In genomic region chr7:106344206-106344605, GRCh38 we compare ENCODE assay signal across 26 cellular contexts. TPM values are rescaled to one million over a fixed set of nuclear protein-coding genes. Genes with fewer than 3 reads are reported as not detected.
DNase-seq lines count a peak whose midpoint lies in the region; TF ChIP-seq lines count a peak whose summit lies in the region.
"Had no signal": no experiment of that assay in that cellular context is flagged by ENCODE, and none has a peak within 500 bp of the region (broad histone marks: within the 10 kb centered on the region; RNA-seq: fewer than 3 reads in every experiment).

No MANE protein-coding gene starts in this region.

- peaks cover 0 to 27% (median 12%) of the 10 kb centered on the region in 6 donors for H3K4me1 ChIP-seq in spleen
- H3K4me1 ChIP-seq: esophagus muscularis mucosa, gastrocnemius medialis had no signal

- peak overlapping the region; percentile 86 for H3K27ac ChIP-seq in brain microvascular endothelial cell
- peak overlapping the region in 7 of 8 donors; percentile 64 to 92 (median 76) for H3K27ac ChIP-seq in spleen
- H3K27ac ChIP-seq: C4-2B, esophagus muscularis mucosa, gastrocnemius medialis had no signal

- no peaks in the 10 kb centered on the region for H3K27me3 Mint-ChIP-seq in activated naive CD4-positive, alpha-beta T cell treated with anti-CD3 and anti-CD28 coated beads for 36 hours (ENCODE audit: low read depth)
- H3K27me3 Mint-ChIP-seq in activated naive CD4-positive, alpha-beta T cell treated with anti-CD3 and anti-CD28 coated beads, Interleukin-2, amount 10 ng/mL, durations not matched to agents 7 days and 5 days: peaks cover 5% of the 10 kb centered on the region
- H3K27me3 Mint-ChIP-seq: type B pancreatic cell had no signal

- CTCF ChIA-PET in activated naive CD4-positive, alpha-beta T cell treated with anti-CD3 and anti-CD28 coated beads for 36 hours (lab: Charles Lee): interaction anchor here (0.7 to 1.1 kb wide), 3 partner anchors 23 to 118 kb away, joined by 3 to 4 read pairs (median 3); no protein-coding TSS in a partner anchor
- CTCF ChIA-PET in activated naive CD4-positive, alpha-beta T cell treated with anti-CD3 and anti-CD28 coated beads, Interleukin-2, amount 10 ng/mL, durations not matched to agents 7 days and 5 days (lab: Charles Lee): interaction anchor here (0.8 to 1.5 kb wide), 2 partner anchors 59 to 619 kb away, joined by 3 read pairs; no protein-coding TSS in a partner anchor

- TF ChIP-seq CTCF in brain microvascular endothelial cell (IDR thresholded peaks at IDR 0.05; ENCODE audit: low read depth, low read length, missing control alignments) (no peak), spleen (IDR thresholded peaks at IDR 0.05 in 8 of 11, conservative IDR thresholded peaks at IDR 0.05 in 3 of 11) (no peak)

- H3K36me3 ChIP-seq in brain microvascular endothelial cell (replicated peaks): no peaks in the 10 kb centered on the region
- H3K36me3 ChIP-seq in spleen: no peaks in the 10 kb centered on the region
- H3K36me3 ChIP-seq: esophagus muscularis mucosa, gastrocnemius medialis had no signal

- peaks cover 0 to 53% (median 30%) of the 10 kb centered on the region in 8 donors for H3K9me3 ChIP-seq in spleen

- H3K27ac Mint-ChIP-seq in activated naive CD4-positive, alpha-beta T cell treated with anti-CD3 and anti-CD28 coated beads for 36 hours: peak overlapping the region; percentile 97
- H3K27ac Mint-ChIP-seq in activated naive CD4-positive, alpha-beta T cell treated with anti-CD3 and anti-CD28 coated beads, Interleukin-2, amount 10 ng/mL, durations not matched to agents 7 days and 5 days: no peak overlapping the region
- H3K27ac Mint-ChIP-seq: activated naive CD8-positive, alpha-beta T cell treated with anti-CD3 and anti-CD28 coated beads, Interleukin-2, amount 10 ng/mL, durations not matched to agents 7 days and 5 days; GM23338; type B pancreatic cell had no signal

- intact Hi-C loops in activated naive CD4-positive, alpha-beta T cell treated with anti-CD3 and anti-CD28 coated beads for 36 hours (cut with micrococcal nuclease): no loop called here
- intact Hi-C loops in spleen (cut with DNase I; ENCODE audit: low total_unique reads): no loop called here

- WGBS in spleen, 5 donors: 80 to 82% (median 81%) methylated on average over 3 of the region's 3 CpGs

- no peak overlapping the region for H3K4me3 Mint-ChIP-seq in activated naive CD4-positive, alpha-beta T cell treated with anti-CD3 and anti-CD28 coated beads for 36 hours
- H3K4me3 Mint-ChIP-seq in activated naive CD4-positive, alpha-beta T cell treated with anti-CD3 and anti-CD28 coated beads, Interleukin-2, amount 10 ng/mL, durations not matched to agents 7 days and 5 days: no peak overlapping the region
- H3K4me3 Mint-ChIP-seq: activated naive CD8-positive, alpha-beta T cell treated with anti-CD3 and anti-CD28 coated beads, Interleukin-2, amount 10 ng/mL, durations not matched to agents 7 days and 5 days; GM23338; type B pancreatic cell had no signal

- peaks cover 59% of the 10 kb centered on the region for H3K4me1 Mint-ChIP-seq in activated naive CD4-positive, alpha-beta T cell treated with anti-CD3 and anti-CD28 coated beads for 36 hours (ENCODE audit: low read depth)
- peaks cover 33% of the 10 kb centered on the region for H3K4me1 Mint-ChIP-seq in activated naive CD4-positive, alpha-beta T cell treated with anti-CD3 and anti-CD28 coated beads, Interleukin-2, amount 10 ng/mL, durations not matched to agents 7 days and 5 days
- H3K4me1 Mint-ChIP-seq: GM23338 had no signal

- H3K27me3 ChIP-seq in brain microvascular endothelial cell (replicated peaks): no peaks in the 10 kb centered on the region
- H3K27me3 ChIP-seq in spleen (replicated peaks in 1 of 7): peaks cover 0 to 3% (median 0%) of the 10 kb centered on the region in 7 donors
- H3K27me3 ChIP-seq: esophagus muscularis mucosa, gastrocnemius medialis had no signal

- in situ Hi-C loops in brain microvascular endothelial cell (cut with HindIII; ENCODE audit: low pct_ligation_motif_present, low sequenced_read_pairs): no loop called here

- no peak overlapping the region for H3K4me3 ChIP-seq in brain microvascular endothelial cell (ENCODE audit: low read depth, low read length)
- peak overlapping the region in 1 of 8 donors; percentile 55 for H3K4me3 ChIP-seq in spleen
- H3K4me3 ChIP-seq: esophagus muscularis mucosa, gastrocnemius medialis, GM23338, lung had no signal

- DNase-seq in activated naive CD4-positive, alpha-beta T cell treated with anti-CD3 and anti-CD28 coated beads for 36 hours: no peak
- DNase-seq in activated naive CD4-positive, alpha-beta T cell treated with anti-CD3 and anti-CD28 coated beads, Interleukin-2, amount 10 ng/mL, durations not matched to agents 7 days and 5 days: no peak
- peak; percentile 13 to 73 for DNase-seq in NCI-H524 (lab: John Stamatoyannopoulos, UW)
- DNase-seq in brain microvascular endothelial cell: no peak
- no peak for DNase-seq in spleen
- no peak for DNase-seq in stimulated activated naive CD4-positive, alpha-beta T cell treated with Interleukin-2 at 50 U/mL for 16 hours (lab: John Stamatoyannopoulos, UW)
- DNase-seq in activated effector memory CD4-positive, alpha-beta T cell treated with Interleukin-2 at 50 U/mL for 16 hours: no peak
- DNase-seq: activated CD4-positive, alpha-beta T cell treated with anti-CD3 and anti-CD28 coated beads for 48 hours; activated CD8-positive, alpha-beta memory T cell treated with anti-CD3 and anti-CD28 coated beads, Interleukin-2, amount 50 U/mL, for 48 hours; activated naive CD8-positive, alpha-beta T cell treated with anti-CD3 and anti-CD28 coated beads, Interleukin-2, amount 10 ng/mL, durations not matched to agents 7 days and 5 days; cerebellar nuclear complex; effector CD8-positive, alpha-beta T cell; gastrocnemius medialis; hypothalamus; IMR-90; NCI-H1105; NCI-H2029; NCI-H345; SHP77 treated with DMSO at 0.1 percent for 48 hours; stimulated activated CD4-positive, alpha-beta T cell treated with anti-CD3 and anti-CD28 coated beads, Interleukin-12 subunit alpha, Interleukin-12 subunit beta, amount 100 ng/mL, for 4 hours; stimulated activated CD4-positive, alpha-beta T cell treated with anti-CD3 and anti-CD28 coated beads, Interleukin-4, amount 100 ng/mL, for 4 hours had no signal

- H3K9me3 Mint-ChIP-seq in activated naive CD4-positive, alpha-beta T cell treated with anti-CD3 and anti-CD28 coated beads for 36 hours: peaks cover 57% of the 10 kb centered on the region
- H3K9me3 Mint-ChIP-seq in activated naive CD4-positive, alpha-beta T cell treated with anti-CD3 and anti-CD28 coated beads, Interleukin-2, amount 10 ng/mL, durations not matched to agents 7 days and 5 days: peaks cover 37% of the 10 kb centered on the region

- no peak for TF ChIP-seq POLR2A in spleen (IDR thresholded peaks at IDR 0.05)

- H3K36me3 Mint-ChIP-seq in activated naive CD4-positive, alpha-beta T cell treated with anti-CD3 and anti-CD28 coated beads for 36 hours (ENCODE audit: low read depth): peaks cover 52% of the 10 kb centered on the region
- H3K36me3 Mint-ChIP-seq in activated naive CD4-positive, alpha-beta T cell treated with anti-CD3 and anti-CD28 coated beads, Interleukin-2, amount 10 ng/mL, durations not matched to agents 7 days and 5 days: peaks cover 9% of the 10 kb centered on the region
- H3K36me3 Mint-ChIP-seq: type B pancreatic cell had no signal

RNA-seq across cellular contexts. Expression of gene NAMPT, which starts 59.4 kb away (rescaled TPM):
- total RNA-seq in activated naive CD4-positive, alpha-beta T cell treated with anti-CD3 and anti-CD28 coated beads for 36 hours: 1,000 to 10,000 TPM in 1 of 2 experiments, 100 to 1,000 TPM in 1; 932 to 1,015 TPM
- total RNA-seq in spleen: 1,000 to 10,000 TPM in 1 of 7 donors, 100 to 1,000 TPM in 6; 240 to 1,259 (median 449) TPM
- 10 to 100 TPM; 24.7 to 63.0 (median 25.0) TPM for polyA plus RNA-seq in spleen

Comparison
In these comparisons a context has a peak if more than half of its experiments do, and no peak if none do; other contexts are left out.
1. DNase-seq: peak in NCI-H524 (2 of 2); none in activated naive CD4-positive, alpha-beta T cell treated with anti-CD3 and anti-CD28 coated beads for 36 hours (single experiment), activated naive CD4-positive, alpha-beta T cell treated with anti-CD3 and anti-CD28 coated beads, Interleukin-2, amount 10 ng/mL, durations not matched to agents 7 days and 5 days (single experiment), brain microvascular endothelial cell (single experiment), spleen (single experiment), stimulated activated naive CD4-positive, alpha-beta T cell treated with Interleukin-2 at 50 U/mL for 16 hours (single experiment) and activated effector memory CD4-positive, alpha-beta T cell treated with Interleukin-2 at 50 U/mL for 16 hours (single experiment).